ENCODE assay signal across 1 cellular context in genomic region chr11:130999992-131000770, GRCh38.
TF ChIP-seq lines count a peak whose summit lies in the region.

No MANE protein-coding gene starts in this region.

TF ChIP-seq in A549, 52 proteins besides CTCF, POLR2A, EP300 and RAD21 (continued from another document):
- no peak for TF ChIP-seq USF2 (IDR thresholded peaks at IDR 0.05)
- TF ChIP-seq HEYL (CRISPR knock-in tag; IDR thresholded peaks at IDR 0.05) = no peak
- TF ChIP-seq EHMT2 (IDR thresholded peaks at IDR 0.05; ENCODE audit: low read depth) = no peak
- no peak for TF ChIP-seq CHD2 (IDR thresholded peaks at IDR 0.05; ENCODE audit: low read length, partially characterized antibody)
- TF ChIP-seq MYC (IDR thresholded peaks at IDR 0.05; ENCODE audit: borderline replicate concordance, low read length) = no peak
- TF ChIP-seq BHLHE40 (IDR thresholded peaks at IDR 0.05; ENCODE audit: low read depth, low read length) = no peak
- TF ChIP-seq GATA3 (IDR thresholded peaks at IDR 0.05; ENCODE audit: borderline replicate concordance) = peak; percentile 83
- TF ChIP-seq FOSL2 (IDR thresholded peaks at IDR 0.05) = peak; percentile 97
- peak; percentile 96 for TF ChIP-seq FOSL2 (CRISPR knock-in tag; IDR thresholded peaks at IDR 0.05)
- TF ChIP-seq ATOH8 (CRISPR knock-in tag; IDR thresholded peaks at IDR 0.05; ENCODE audit: low read depth) = no peak
- no peak for TF ChIP-seq RFX5 (IDR thresholded peaks at IDR 0.05)
- no peak for TF ChIP-seq CBX2 (IDR thresholded peaks at IDR 0.05; ENCODE audit: borderline replicate concordance, low read depth)
- TF ChIP-seq RARB (CRISPR knock-in tag; IDR thresholded peaks at IDR 0.05) = no peak
- no peak for TF ChIP-seq ELK1 (IDR thresholded peaks at IDR 0.05; ENCODE audit: low read depth, low read length)
- no peak for TF ChIP-seq PHF8 (IDR thresholded peaks at IDR 0.05; ENCODE audit: borderline replicate concordance, low read depth)
- TF ChIP-seq FOSB (CRISPR knock-in tag; IDR thresholded peaks at IDR 0.05) = no peak
- TF ChIP-seq ESRRA (IDR thresholded peaks at IDR 0.05; ENCODE audit: borderline replicate concordance, low read length) = no peak
- peak; percentile 98 for TF ChIP-seq MAFK (IDR thresholded peaks at IDR 0.05; ENCODE audit: partially characterized antibody)
- TF ChIP-seq JUN (IDR thresholded peaks at IDR 0.05) = peak; percentile 66 to 74; a peak in 3 of 5 replicates
- TF ChIP-seq SREBF2 (IDR thresholded peaks at IDR 0.05) = no peak
- TF ChIP-seq ZC3H11A (IDR thresholded peaks at IDR 0.05) = no peak
- TF ChIP-seq TFCP2L1 (CRISPR knock-in tag; IDR thresholded peaks at IDR 0.05) = no peak
- no peak for TF ChIP-seq SMC3 (IDR thresholded peaks at IDR 0.05)
- TF ChIP-seq HES2 (IDR thresholded peaks at IDR 0.05) = 0 out of 2 replicates have a peak, but pooled peaks have one; percentile 26
- no peak for TF ChIP-seq HDAC2 (IDR thresholded peaks at IDR 0.05)
- peak; percentile 14 to 54; a peak in 1 of 4 replicates for TF ChIP-seq CEBPB (IDR thresholded peaks at IDR 0.05)
- TF ChIP-seq RNF2 (IDR thresholded peaks at IDR 0.05; ENCODE audit: borderline replicate concordance, low read depth) = no peak
- no peak for TF ChIP-seq E2F6 (IDR thresholded peaks at IDR 0.05; ENCODE audit: borderline replicate concordance, low read depth)
- TF ChIP-seq KDM1A (IDR thresholded peaks at IDR 0.05; ENCODE audit: low read depth) = no peak
